8 cellular contexts compared by ENCODE assay signal in genomic region chr3:125055165-125055912, GRCh38. TPM values are rescaled to one million over a fixed set of nuclear protein-coding genes. Genes with fewer than 3 reads are reported as not detected.
DNase-seq lines count a peak whose midpoint lies in the region; ATAC-seq and TF ChIP-seq lines count a peak whose summit lies in the region.

No MANE protein-coding gene starts in this region.

- no peaks in the 10 kb centered on the region for H3K27me3 ChIP-seq in foreskin keratinocyte
- no peaks in the 10 kb centered on the region for H3K27me3 ChIP-seq in prostate gland (replicated peaks; ENCODE audit: insufficient read depth)

- DNase-seq in CD1c-positive myeloid dendritic cell (ENCODE audit: extremely low spot score) (peak; percentile 42), foreskin keratinocyte (no peak), prostate gland (ENCODE audit: low spot score) (no peak), NOMO-1 treated with dmso at 0.1 percent for 144 hours (lab: John Stamatoyannopoulos, UW; ENCODE audit: unreplicated experiment) (no peak), NCI-H187 treated with DMSO at 0.1 percent for 48 hours (lab: John Stamatoyannopoulos, UW) (no peak)
- DNase-seq in activated T-cell treated with anti-CD3 and anti-CD28 coated beads, Interleukin-2, amount 50 U/mL, for 4 hours, result peak; percentile 24

- H3K4me1 ChIP-seq in foreskin keratinocyte (peaks cover 26% of the 10 kb centered on the region), prostate gland (replicated peaks) (peaks cover 5% of the 10 kb centered on the region)

- H3K9me3 Mint-ChIP-seq in activated T-cell treated with anti-CD3 and anti-CD28 coated beads, Interleukin-2, amount 50 U/mL, for 4 hours, result no peaks in the 10 kb centered on the region

- H3K27ac ChIP-seq in foreskin keratinocyte, result no peak overlapping the region
- H3K27ac ChIP-seq in prostate gland, result peak overlapping the region; percentile 77 to 80

- peak overlapping the region; percentile 53 to 55 for H3K4me3 ChIP-seq in prostate gland

- TF ChIP-seq POLR2A in prostate gland (IDR thresholded peaks at IDR 0.05), result no peak

- H3K36me3 Mint-ChIP-seq in activated T-cell treated with anti-CD3 and anti-CD28 coated beads, Interleukin-2, amount 50 U/mL, for 4 hours (ENCODE audit: insufficient read depth), result peaks cover 4% of the 10 kb centered on the region

- no peaks in the 10 kb centered on the region for H3K36me3 ChIP-seq in prostate gland

- H3K27me3 Mint-ChIP-seq in activated T-cell treated with anti-CD3 and anti-CD28 coated beads, Interleukin-2, amount 50 U/mL, for 4 hours (ENCODE audit: low read depth), result peaks cover 5% of the 10 kb centered on the region

- peaks cover 55% of the 10 kb centered on the region for H3K4me1 Mint-ChIP-seq in activated T-cell treated with anti-CD3 and anti-CD28 coated beads, Interleukin-2, amount 50 U/mL, for 4 hours (ENCODE audit: low read depth)

- TF ChIP-seq CTCF in foreskin keratinocyte (conservative IDR thresholded peaks at IDR 0.05), result no peak
- TF ChIP-seq CTCF in prostate gland (IDR thresholded peaks at IDR 0.05), result no peak

- under 1% methylated on average over 53 of the region's 82 CpGs for WGBS in prostate gland

- no peaks in the 10 kb centered on the region for H3K9me3 ChIP-seq in prostate gland

- ATAC-seq in GM19438 (IDR thresholded peaks at IDR 0.05; ENCODE audit: low read depth, unreplicated experiment) (peak; percentile 11), HG03558 (IDR thresholded peaks at IDR 0.05; ENCODE audit: extremely low read depth, unreplicated experiment) (peak; percentile 8), foreskin keratinocyte (peak; percentile 2)
- peak; percentile 29 to 45 for ATAC-seq in activated T-cell treated with anti-CD3 and anti-CD28 coated beads, Interleukin-2, amount 50 U/mL, for 4 hours

- peak overlapping the region; percentile 90 for H3K4me3 Mint-ChIP-seq in activated T-cell treated with anti-CD3 and anti-CD28 coated beads, Interleukin-2, amount 50 U/mL, for 4 hours

- intact Hi-C loops in prostate gland (cut with DNase I), result loop anchor here (2.0 to 10.0 kb wide), 3 partner anchors 53 to 539 kb away; partner anchors contain the start of gene OSBPL11

RNA-seq across cellular contexts. Expression of gene HEG1, which starts 0.5 kb away (rescaled TPM):
- total RNA-seq in activated T-cell treated with anti-CD3 and anti-CD28 coated beads, Interleukin-2, amount 50 U/mL, for 4 hours, result 1 to 10 TPM; 6.4 to 9.0 (median 7.2) TPM
- total RNA-seq in foreskin keratinocyte (15.7 and 19.6 TPM in 2 replicates), prostate gland (100 to 1,000 TPM in 1 of 2 donors, 10 to 100 TPM in 1; 27.5 to 130 TPM)
- 2.2 and 3.3 TPM in 2 replicates for polyA plus RNA-seq in foreskin keratinocyte

Comparison
In these comparisons a context has a peak if more than half of its experiments do, and no peak if none do; other contexts are left out.
1. DNase-seq: peak in CD1c-positive myeloid dendritic cell (single experiment) and activated T-cell treated with anti-CD3 and anti-CD28 coated beads, Interleukin-2, amount 50 U/mL, for 4 hours (single experiment); none in foreskin keratinocyte (0 of 2), prostate gland (single experiment), NOMO-1 treated with dmso at 0.1 percent for 144 hours (single experiment) and NCI-H187 treated with DMSO at 0.1 percent for 48 hours (single experiment).
2. Peak in every context shown above with its lines, with median percentiles within 50 percentile points of each other: ATAC-seq.